ENCODE assay signal across 25 cellular contexts in the genomic region with DNA sequence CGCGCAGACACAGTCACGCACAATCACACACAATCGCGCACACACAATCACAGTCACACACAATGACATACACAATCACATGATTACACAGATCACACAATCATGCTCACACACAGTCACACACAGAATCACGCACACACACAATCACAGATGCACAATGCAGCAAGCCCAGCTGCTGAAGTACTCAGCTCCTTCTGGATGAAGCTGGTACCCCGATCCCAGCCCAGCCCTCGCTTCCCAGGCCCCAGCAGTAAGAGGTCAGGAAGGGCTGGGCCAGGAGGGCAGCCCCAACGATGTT. TPM values are rescaled to one million over a fixed set of nuclear protein-coding genes. Genes with fewer than 3 reads are reported as not detected.
DNase-seq lines count a peak whose midpoint lies in the region; ATAC-seq, FAIRE-seq and TF ChIP-seq lines count a peak whose summit lies in the region.
"Had no signal": no experiment of that assay in that cellular context is flagged by ENCODE, and none has a peak within 500 bp of the region (broad histone marks: within the 10 kb centered on the region; RNA-seq: fewer than 3 reads in every experiment).

No MANE protein-coding gene starts in this region.

- no peaks in the 10 kb centered on the region for H3K36me3 ChIP-seq in K562 (ENCODE audit: control insufficient read depth, insufficient read depth, low read length)
- H3K36me3 ChIP-seq: MG63, SJSA1 had no signal

- H3K9me1 ChIP-seq in K562 (ENCODE audit: control insufficient read depth, insufficient read depth, low read length), result no peaks in the 10 kb centered on the region

- peaks cover 0 to 28% of the 10 kb centered on the region in 2 experiments; a peak in 2 of 5 replicates for H3K4me1 ChIP-seq in K562 (replicated peaks in 1 of 2; ENCODE audit: control insufficient read depth in 2 of 2, insufficient read depth in 2 of 2, low read length in 2 of 2)
- H3K4me1 ChIP-seq: A549, Caco-2 had no signal

- WGBS in K562 (ENCODE audit: insufficient coverage, low coverage, missing lambda C conversion rate), result 77% methylated on average over 9 of the region's 9 CpGs

- peaks cover 5% of the 10 kb centered on the region; the same call in 1 of the 2 replicates for H3K9me3 ChIP-seq in K562 (replicated peaks; ENCODE audit: control insufficient read depth, insufficient read depth, low read depth, low read length)
- H3K9me3 ChIP-seq: A549, Caco-2, MG63, SJSA1 had no signal

- peaks cover 0 to 8% of the 10 kb centered on the region in 2 donors for H3K4me1 Mint-ChIP-seq in natural killer cell treated with Interleukin-12 subunit alpha and Interleukin-12 subunit beta and Interleukin-15 and Interleukin-18, amount 100 ng/mL, for 72 hours (ENCODE audit: low read depth in 2 of 2)
- H3K4me1 Mint-ChIP-seq in natural killer cell, result peaks cover 0 to 4% of the 10 kb centered on the region in 2 donors
- H3K4me1 Mint-ChIP-seq in nephron, result peaks cover 33% of the 10 kb centered on the region
- peaks cover 6% of the 10 kb centered on the region in 4 donors for H3K4me1 Mint-ChIP-seq in naive thymus-derived CD8-positive, alpha-beta T cell

- no TSS peak for BruUV-seq in K562 (replicated peaks; lab: Mats Ljungman, UMichigan)

- peaks cover 12 to 40% of the 10 kb centered on the region in 2 experiments; a peak in 4 of 5 replicates for H3K27me3 ChIP-seq in K562 (ENCODE audit: control insufficient read depth in 2 of 2, insufficient read depth in 2 of 2, low read length in 2 of 2)
- H3K27me3 ChIP-seq: MG63, SJSA1 had no signal

- TF ChIP-seq RAD21 in K562 (CRISPR knock-in tag; conservative IDR thresholded peaks at IDR 0.05 in 1 of 2, IDR thresholded peaks at IDR 0.05 in 1 of 2), result no peak

- no peaks in the 10 kb centered on the region for H3K27me3 Mint-ChIP-seq in natural killer cell treated with Interleukin-12 subunit alpha and Interleukin-12 subunit beta and Interleukin-15 and Interleukin-18, amount 100 ng/mL, for 72 hours
- peaks cover 0 to 9% of the 10 kb centered on the region in 2 donors for H3K27me3 Mint-ChIP-seq in natural killer cell (ENCODE audit: low read depth in 2 of 2)
- peaks cover 33% of the 10 kb centered on the region for H3K27me3 Mint-ChIP-seq in nephron (ENCODE audit: low read depth)
- H3K27me3 Mint-ChIP-seq in naive thymus-derived CD8-positive, alpha-beta T cell, result peaks cover 0 to 5% (median 0%) of the 10 kb centered on the region in 5 donors

- no peak overlapping the region for H3K4me3 ChIP-seq in K562
- H3K4me3 ChIP-seq: A549, MG63, SJSA1 had no signal

- peak; percentile 51 for DNase-seq in natural killer cell treated with Interleukin-12 subunit alpha and Interleukin-12 subunit beta and Interleukin-15 and Interleukin-18, amount 100 ng/mL, for 72 hours (ENCODE audit: low spot score)
- DNase-seq in natural killer cell (no peak), K562 (ENCODE audit: extremely low read depth in 1 of 4, low spot score in 3 of 4) (no peak)
- no peak for DNase-seq in naive thymus-derived CD8-positive, alpha-beta T cell
- DNase-seq: Caco-2; CD8-positive, alpha-beta T cell; KG1; MG63; NCI-H1105 treated with DMSO at 0.1 percent for 48 hours; NCI-H2029; NCI-H446 treated with DMSO at 0.1 percent for 48 hours; NCI-H526; NCI-H82; NK-92 treated with Interleukin-12 subunit alpha and Interleukin-12 subunit beta, amount 100 ng/mL, for 24 hours; PC-3; Right ventricle myocardium superior had no signal

- no peak for TF ChIP-seq CTCF in natural killer cell (IDR thresholded peaks at IDR 0.05)
- no peak for TF ChIP-seq CTCF in K562 (IDR thresholded peaks at IDR 0.05 in 2 of 3, conservative IDR thresholded peaks at IDR 0.05 in 1 of 3; ENCODE audit: insufficient read depth in 2 of 3, low read depth in 1 of 3, low read length in 3 of 3)
- no peak for TF ChIP-seq CTCF in nephron (IDR thresholded peaks at IDR 0.05; ENCODE audit: unreplicated experiment in 3 of 3)

- CTCF ChIA-PET in K562 (lab: Yijun Ruan, JAX; ENCODE audit: low intra/inter-chr PET ratio), result no interaction called here

- H3K9me3 Mint-ChIP-seq in natural killer cell treated with Interleukin-12 subunit alpha and Interleukin-12 subunit beta and Interleukin-15 and Interleukin-18, amount 100 ng/mL, for 72 hours, result peaks cover 7% of the 10 kb centered on the region
- H3K9me3 Mint-ChIP-seq in natural killer cell, result no peaks in the 10 kb centered on the region
- no peaks in the 10 kb centered on the region for H3K9me3 Mint-ChIP-seq in nephron
- H3K9me3 Mint-ChIP-seq in naive thymus-derived CD8-positive, alpha-beta T cell, result no peaks in the 10 kb centered on the region
- H3K9me3 Mint-ChIP-seq: CD8-positive, alpha-beta T cell had no signal

- H3K4me2 ChIP-seq in K562 (ENCODE audit: insufficient read depth, low read length), result no peak overlapping the region
- H3K4me2 ChIP-seq: A549 had no signal

- H3K4me3 Mint-ChIP-seq in natural killer cell treated with Interleukin-12 subunit alpha and Interleukin-12 subunit beta and Interleukin-15 and Interleukin-18, amount 100 ng/mL, for 72 hours, result no peak overlapping the region
- no peak overlapping the region for H3K4me3 Mint-ChIP-seq in natural killer cell
- H3K4me3 Mint-ChIP-seq in nephron, result no peak overlapping the region
- no peak overlapping the region for H3K4me3 Mint-ChIP-seq in naive thymus-derived CD8-positive, alpha-beta T cell
- H3K4me3 Mint-ChIP-seq: CD8-positive, alpha-beta T cell had no signal

- FAIRE-seq in K562 (lab: Jason Lieb, UNC), result no peak
- FAIRE-seq: A549, G401.6, GM19239, H54 had no signal

- no peak overlapping the region for H3K27ac ChIP-seq in K562 (ENCODE audit: extremely low read depth, low read depth, low read length)
- H3K27ac ChIP-seq: A549, C4-2B, SJSA1 had no signal

- no peak overlapping the region for H2AFZ ChIP-seq in K562 (ENCODE audit: low read depth, low read length)

- no peak overlapping the region for H3K9ac ChIP-seq in K562 (ENCODE audit: insufficient read depth in 1 of 2, low read depth in 2 of 2, low read length in 2 of 2)

- intact Hi-C loops in natural killer cell (cut with micrococcal nuclease), result no loop called here
- intact Hi-C loops in K562 (cut with micrococcal nuclease), result no loop called here

- POLR2A ChIA-PET in K562 (lab: Yijun Ruan, JAX), result interaction anchor here (0.6 to 1.7 kb wide), 2 partner anchors 12 to 185 kb away, joined by 4 to 7 read pairs; no protein-coding TSS in a partner anchor
- POLR2A ChIA-PET in naive thymus-derived CD8-positive, alpha-beta T cell (lab: Charles Lee), result no interaction called here

- in situ Hi-C loops in K562 (cut with MboI), result loop anchor here (5.0 kb wide), 1 partner anchor 209 kb away; no protein-coding TSS in a partner anchor

- no peak for TF ChIP-seq EP300 in K562 (IDR thresholded peaks at IDR 0.05; ENCODE audit: low read length)

- peaks cover 7% of the 10 kb centered on the region for H3K36me3 Mint-ChIP-seq in natural killer cell treated with Interleukin-12 subunit alpha and Interleukin-12 subunit beta and Interleukin-15 and Interleukin-18, amount 100 ng/mL, for 72 hours
- H3K36me3 Mint-ChIP-seq in natural killer cell, result no peaks in the 10 kb centered on the region
- no peaks in the 10 kb centered on the region for H3K36me3 Mint-ChIP-seq in nephron (ENCODE audit: low read depth)
- H3K36me3 Mint-ChIP-seq in naive thymus-derived CD8-positive, alpha-beta T cell, result no peaks in the 10 kb centered on the region
- H3K36me3 Mint-ChIP-seq: CD8-positive, alpha-beta T cell had no signal

- H3K79me2 ChIP-seq in K562 (ENCODE audit: control insufficient read depth, insufficient read depth, low read length), result no peaks in the 10 kb centered on the region

- peaks cover 9% of the 10 kb centered on the region for H4K20me1 ChIP-seq in K562 (replicated peaks; ENCODE audit: control insufficient read depth, insufficient read depth, low read length)

- no peak for ATAC-seq in natural killer cell treated with Interleukin-12 subunit alpha and Interleukin-12 subunit beta and Interleukin-15 and Interleukin-18, amount 100 ng/mL, for 72 hours
- no peak for ATAC-seq in natural killer cell
- ATAC-seq in K562, result no peak
- ATAC-seq in HG02852 (IDR thresholded peaks at IDR 0.05; ENCODE audit: unreplicated experiment), result no peak
- no peak for ATAC-seq in naive thymus-derived CD8-positive, alpha-beta T cell
- no peak for ATAC-seq in GM21717 (IDR thresholded peaks at IDR 0.05; ENCODE audit: unreplicated experiment)
- ATAC-seq: A549; CD8-positive, alpha-beta T cell; PC-3 had no signal

- TF ChIP-seq POLR2A in K562 (conservative IDR thresholded peaks at IDR 0.05), result no peak

- H3K27ac Mint-ChIP-seq in natural killer cell treated with Interleukin-12 subunit alpha and Interleukin-12 subunit beta and Interleukin-15 and Interleukin-18, amount 100 ng/mL, for 72 hours, result no peak overlapping the region
- H3K27ac Mint-ChIP-seq in natural killer cell (no peak overlapping the region), nephron (peak overlapping the region in 2 of 3 experiments; percentile 18 to 54)
- H3K27ac Mint-ChIP-seq in naive thymus-derived CD8-positive, alpha-beta T cell, result peak overlapping the region in 2 of 10 donors; percentile 6 to 36
- H3K27ac Mint-ChIP-seq: CD8-positive, alpha-beta T cell had no signal

RNA-seq across cellular contexts. Expression of gene ZDHHC7, which starts 45.2 kb away (rescaled TPM):
- total RNA-seq in natural killer cell treated with Interleukin-12 subunit alpha and Interleukin-12 subunit beta and Interleukin-15 and Interleukin-18, amount 100 ng/mL, for 72 hours, result 10 to 100 TPM; 28.5 to 43.9 TPM
- total RNA-seq in natural killer cell (10 to 100 TPM; 37.9 to 64.9 (median 45.2) TPM), K562 (2014; rRNA removed) (37.4 and 42.5 TPM in 2 replicates), K562 (2014; rRNA removed; fragmentation: Illumina TruSeq; extraction: Trizol) (37.2 and 38.1 TPM in 2 replicates), K562 (2015; rRNA removed; fragmentation: Illumina TruSeq; extraction: Trizol) (44.5 and 44.6 TPM in 2 replicates), K562 (2021) (45.7 and 47.0 TPM in 2 replicates)
- 116 and 182 TPM in 2 replicates for total RNA-seq in K562 (2011; cell fraction: chromatin; rRNA removed; ENCODE audit: low replicate concordance)
- 70.2 and 72.6 TPM in 2 replicates for total RNA-seq in K562 (2011; cell fraction: nucleolus; rRNA removed)
- 82.7 and 89.1 TPM in 2 replicates for total RNA-seq in K562 (2011; cell fraction: nucleoplasm; rRNA removed)
- polyA plus RNA-seq in K562 (2011; rRNA removed) (36.5 and 42.5 TPM in 2 replicates), K562 (2014; fragmentation: Illumina TruSeq; extraction: Trizol) (48.2 and 49.7 TPM in 2 replicates), K562 (2014; fragmentation: Nextera tagmentation; extraction: Ambion mirVana) (1 to 10 TPM; 1.7 to 1.8 TPM), K562 (2014; rRNA removed) (31.3 and 39.8 TPM in 2 replicates)
- polyA plus RNA-seq in K562 (2011; cell fraction: cytosol; rRNA removed), result 43.9 and 59.7 TPM in 2 replicates
- polyA plus RNA-seq in K562 (2011; cell fraction: nucleus; rRNA removed), result 78.8 and 96.8 TPM in 2 replicates
- polyA plus RNA-seq in K562 (2012), result 37.6 and 39.5 TPM in 2 replicates
- 22.4 and 22.5 TPM in 2 replicates for polyA minus RNA-seq in K562 (2011; rRNA and poly(A)+ RNA removed)
- polyA minus RNA-seq in K562 (2011; cell fraction: cytosol; rRNA and poly(A)+ RNA removed), result 14.8 and 19.9 TPM in 2 replicates
- polyA minus RNA-seq in K562 (2011; cell fraction: nucleus; rRNA and poly(A)+ RNA removed), result 17.2 and 23.5 TPM in 2 replicates
- 10 to 100 TPM; 29.0 to 32.5 TPM for total RNA-seq in naive thymus-derived CD8-positive, alpha-beta T cell
- 10 to 100 TPM; 28.8 to 45.3 (median 37.7) TPM for polyA plus RNA-seq in naive thymus-derived CD8-positive, alpha-beta T cell

Comparison
In these comparisons a context has a peak if more than half of its experiments do, and no peak if none do; other contexts are left out.
1. H3K27ac Mint-ChIP-seq: peak in nephron (2 of 3); none in natural killer cell treated with Interleukin-12 subunit alpha and Interleukin-12 subunit beta and Interleukin-15 and Interleukin-18, amount 100 ng/mL, for 72 hours (0 of 2) and natural killer cell (0 of 2).